In genomic region chr3:157618075-157618760, GRCh38 we compare ENCODE assay signal across 9 cellular contexts.
DNase-seq lines count a peak whose midpoint lies in the region; ATAC-seq and TF ChIP-seq lines count a peak whose summit lies in the region.
"Had no signal": no experiment of that assay in that cellular context is flagged by ENCODE, and none has a peak within 500 bp of the region (broad histone marks: within the 10 kb centered on the region; RNA-seq: fewer than 3 reads in every experiment).

No MANE protein-coding gene starts in this region.

- intact Hi-C loops in activated CD4-positive, alpha-beta memory T cell treated with anti-CD3 and anti-CD28 coated beads for 36 hours (cut with micrococcal nuclease) = loop anchor here (2.0 to 10.0 kb wide), 6 partner anchors 489 to 1173 kb away; partner anchors contain the start of genes GFM1 and SHOX2

- H3K27me3 ChIP-seq in BJ (ENCODE audit: control insufficient read depth, insufficient read depth, low read length) = no peaks in the 10 kb centered on the region

- ATAC-seq in GM18519 (IDR thresholded peaks at IDR 0.05; ENCODE audit: low FRiP score, unreplicated experiment) (peak; percentile 85), HG02970 (IDR thresholded peaks at IDR 0.05; ENCODE audit: low FRiP score, unreplicated experiment) (peak; percentile 70), T-helper 17 cell (peak; percentile 88)

- no peaks in the 10 kb centered on the region for H3K36me3 ChIP-seq in BJ (ENCODE audit: control insufficient read depth, insufficient read depth, low read length)

- H3K4me1 Mint-ChIP-seq in T-helper 17 cell (peaks cover 8% of the 10 kb centered on the region), osteocyte (ENCODE audit: unreplicated experiment) (no peaks in the 10 kb centered on the region)
- peaks cover 4% of the 10 kb centered on the region for H3K4me1 Mint-ChIP-seq in activated CD4-positive, alpha-beta memory T cell treated with anti-CD3 and anti-CD28 coated beads for 36 hours (ENCODE audit: low read depth)

- no peaks in the 10 kb centered on the region for H3K9me3 Mint-ChIP-seq in osteocyte (ENCODE audit: unreplicated experiment)
- H3K9me3 Mint-ChIP-seq in activated CD4-positive, alpha-beta memory T cell treated with anti-CD3 and anti-CD28 coated beads for 36 hours = no peaks in the 10 kb centered on the region
- H3K9me3 Mint-ChIP-seq: T-cell had no signal

- H3K27ac Mint-ChIP-seq in T-helper 17 cell (no peak overlapping the region), osteocyte (ENCODE audit: unreplicated experiment) (no peak overlapping the region)
- no peak overlapping the region for H3K27ac Mint-ChIP-seq in activated CD4-positive, alpha-beta memory T cell treated with anti-CD3 and anti-CD28 coated beads for 36 hours

- DNase-seq in BJ (ENCODE audit: low read depth) = peak; percentile 35
- peak; percentile 67 for DNase-seq in NCI-H1694 (lab: John Stamatoyannopoulos, UW)
- DNase-seq in T-helper 17 cell = no peak
- DNase-seq in fibroblast of the conjunctiva (ENCODE audit: low read depth) = peak; percentile 63
- DNase-seq in osteocyte (ENCODE audit: extremely low spot score, unreplicated experiment) = no peak
- DNase-seq in activated CD4-positive, alpha-beta memory T cell treated with anti-CD3 and anti-CD28 coated beads for 36 hours = no peak

- H3K4me3 Mint-ChIP-seq in T-helper 17 cell (no peak overlapping the region), osteocyte (ENCODE audit: unreplicated experiment) (no peak overlapping the region)
- H3K4me3 Mint-ChIP-seq in activated CD4-positive, alpha-beta memory T cell treated with anti-CD3 and anti-CD28 coated beads for 36 hours = no peak overlapping the region
- H3K4me3 Mint-ChIP-seq: T-cell had no signal

- H3K36me3 Mint-ChIP-seq in T-helper 17 cell (ENCODE audit: low read depth) (no peaks in the 10 kb centered on the region), osteocyte (ENCODE audit: unreplicated experiment) (no peaks in the 10 kb centered on the region)
- no peaks in the 10 kb centered on the region for H3K36me3 Mint-ChIP-seq in activated CD4-positive, alpha-beta memory T cell treated with anti-CD3 and anti-CD28 coated beads for 36 hours
- H3K36me3 Mint-ChIP-seq: T-cell had no signal

- POLR2A ChIA-PET in BJ (lab: Charles Lee) = no interaction called here
- POLR2A ChIA-PET in activated CD4-positive, alpha-beta memory T cell treated with anti-CD3 and anti-CD28 coated beads for 36 hours (lab: Charles Lee) = no interaction called here

- H3K27me3 Mint-ChIP-seq in T-helper 17 cell (peaks cover 33% of the 10 kb centered on the region), osteocyte (ENCODE audit: unreplicated experiment) (peaks cover 27% of the 10 kb centered on the region)
- peaks cover 4% of the 10 kb centered on the region for H3K27me3 Mint-ChIP-seq in activated CD4-positive, alpha-beta memory T cell treated with anti-CD3 and anti-CD28 coated beads for 36 hours

- CTCF ChIA-PET in BJ (lab: Yijun Ruan, JAX) = interaction anchor here (0.6 to 1.6 kb wide), 6 partner anchors 12 to 816 kb away, joined by 3 to 9 read pairs (median 4); no protein-coding TSS in a partner anchor
- CTCF ChIA-PET in activated CD4-positive, alpha-beta memory T cell treated with anti-CD3 and anti-CD28 coated beads for 36 hours (lab: Charles Lee) = interaction anchor here (0.6 to 2.7 kb wide), 4 partner anchors 11 to 939 kb away, joined by 3 to 20 read pairs (median 3); no protein-coding TSS in a partner anchor

- TF ChIP-seq CTCF in BJ (IDR thresholded peaks at IDR 0.05; ENCODE audit: insufficient read depth, low read depth, low read length) (peak; percentile 51), osteocyte (IDR thresholded peaks at IDR 0.05) (peak; percentile 69)

- H3K4me3 ChIP-seq in BJ (ENCODE audit: low read depth, low read length) = no peak overlapping the region

- H3K9me3 ChIP-seq in T-helper 17 cell (ENCODE audit: control insufficient read depth, low read length, poor library complexity, severe bottlenecking) = no peaks in the 10 kb centered on the region

Comparison
In these comparisons a context has a peak if more than half of its experiments do, and no peak if none do; other contexts are left out.
1. DNase-seq: peak in BJ (single experiment), NCI-H1694 (single experiment) and fibroblast of the conjunctiva (single experiment); none in T-helper 17 cell (0 of 3), osteocyte (single experiment) and activated CD4-positive, alpha-beta memory T cell treated with anti-CD3 and anti-CD28 coated beads for 36 hours (single experiment).
2. Peak in every context shown above with its lines, with median percentiles within 50 percentile points of each other: ATAC-seq.